In genomic region chr22:41603873-41604332, GRCh38 we compare ENCODE assay signal across 9 cellular contexts. TPM values are rescaled to one million over a fixed set of nuclear protein-coding genes. Genes with fewer than 3 reads are reported as not detected.
A peak's percentile ranks its signal among the peaks of the same experiment; 100 is the strongest.
DNase-seq lines count a peak whose midpoint lies in the region; ATAC-seq and TF ChIP-seq lines count a peak whose summit lies in the region.
"Had no signal": no experiment of that assay in that cellular context is flagged by ENCODE, and none has a peak within 500 bp of the region (broad histone marks: within the 10 kb centered on the region; RNA-seq: fewer than 3 reads in every experiment).

No MANE protein-coding gene starts in this region.

- H3K36me3 Mint-ChIP-seq in CD4-positive, CD25-positive, alpha-beta regulatory T cell, result peaks cover 33% of the 10 kb centered on the region
- H3K36me3 Mint-ChIP-seq in chondrocyte (ENCODE audit: low read depth), result peaks cover 22% of the 10 kb centered on the region

- peaks cover 0 to 2% (median 0%) of the 10 kb centered on the region in 7 donors for H3K9me3 Mint-ChIP-seq in CD4-positive, CD25-positive, alpha-beta regulatory T cell
- H3K9me3 Mint-ChIP-seq in chondrocyte (ENCODE audit: low read depth), result no peaks in the 10 kb centered on the region
- H3K9me3 Mint-ChIP-seq: nephron had no signal

- H3K27ac Mint-ChIP-seq in CD4-positive, CD25-positive, alpha-beta regulatory T cell, result peak overlapping the region in 2 of 3 donors; percentile 59 to 83
- H3K27ac Mint-ChIP-seq in chondrocyte (ENCODE audit: unreplicated experiment), result no peak overlapping the region
- H3K27ac Mint-ChIP-seq: nephron had no signal

- peaks cover 11% of the 10 kb centered on the region for H3K4me1 ChIP-seq in CD4-positive, CD25-positive, alpha-beta regulatory T cell (ENCODE audit: control insufficient read depth, insufficient read depth, low read length, poor library complexity, severe bottlenecking)

- no peak for TF ChIP-seq CTCF in chondrocyte (IDR thresholded peaks at IDR 0.05)

- ATAC-seq in CD4-positive, CD25-positive, alpha-beta regulatory T cell (ENCODE audit: low read depth in 2 of 2), result peak; percentile 83 to 85
- ATAC-seq in GM21723 (IDR thresholded peaks at IDR 0.05; ENCODE audit: unreplicated experiment), result peak; percentile 73

- no peaks in the 10 kb centered on the region for H3K9me3 ChIP-seq in CD4-positive, CD25-positive, alpha-beta regulatory T cell (ENCODE audit: control insufficient read depth in 2 of 2, low read length in 2 of 2)

- peaks cover 47% of the 10 kb centered on the region for H3K36me3 ChIP-seq in CD4-positive, CD25-positive, alpha-beta regulatory T cell (ENCODE audit: control insufficient read depth, insufficient read depth, low read length)

- H3K4me3 ChIP-seq in CD4-positive, CD25-positive, alpha-beta regulatory T cell (ENCODE audit: low read depth, low read length), result peak overlapping the region; percentile 5

- CTCF ChIA-PET in HEK293T (lab: Yijun Ruan, JAX), result no interaction called here

- H3K27me3 Mint-ChIP-seq in CD4-positive, CD25-positive, alpha-beta regulatory T cell, result no peaks in the 10 kb centered on the region
- H3K27me3 Mint-ChIP-seq in chondrocyte (ENCODE audit: low read depth), result no peaks in the 10 kb centered on the region

- no peaks in the 10 kb centered on the region for H3K27me3 ChIP-seq in CD4-positive, CD25-positive, alpha-beta regulatory T cell (ENCODE audit: control insufficient read depth, insufficient read depth, low read length)

- H3K27ac ChIP-seq in CD4-positive, CD25-positive, alpha-beta regulatory T cell (ENCODE audit: insufficient read depth, low read length, poor library complexity, severe bottlenecking), result peak overlapping the region; percentile 20

- POLR2A ChIA-PET in HEK293T (lab: Yijun Ruan, JAX), result interaction anchor here (1.1 to 4.1 kb wide), 3 partner anchors 14 to 156 kb away, joined by 3 to 19 read pairs (median 4); partner anchors contain the start of genes DESI1, PMM1 and XRCC6

- H3K4me1 Mint-ChIP-seq in CD4-positive, CD25-positive, alpha-beta regulatory T cell, result peaks cover 18 to 27% (median 24%) of the 10 kb centered on the region in 4 donors
- H3K4me1 Mint-ChIP-seq in chondrocyte (ENCODE audit: low read depth), result no peaks in the 10 kb centered on the region
- H3K4me1 Mint-ChIP-seq: nephron had no signal

- peak overlapping the region in 3 of 4 donors; percentile 46 to 66 (median 62) for H3K4me3 Mint-ChIP-seq in CD4-positive, CD25-positive, alpha-beta regulatory T cell
- no peak overlapping the region for H3K4me3 Mint-ChIP-seq in chondrocyte (ENCODE audit: unreplicated experiment)
- H3K4me3 Mint-ChIP-seq: nephron had no signal

- peak; percentile 46 to 79 (median 68) for DNase-seq in CD4-positive, CD25-positive, alpha-beta regulatory T cell
- DNase-seq in SW480 (ENCODE audit: low spot score) (peak; percentile 58), astrocyte of the hippocampus (ENCODE audit: low read depth, low spot score) (peak; percentile 28), chondrocyte (ENCODE audit: low spot score) (no peak), COLO668 (lab: John Stamatoyannopoulos, UW; ENCODE audit: unreplicated experiment) (no peak), HEK293T (ENCODE audit: extremely low spot score) (no peak), NCI-H2081 treated with DMSO at 0.1 percent for 48 hours (lab: John Stamatoyannopoulos, UW) (no peak)

TF ChIP-seq in HEK293T, 16 proteins besides CTCF, POLR2A, EP300 and RAD21:
- no peak for TF ChIP-seq L3MBTL2 (conservative IDR thresholded peaks at IDR 0.05)
- no peak for TF ChIP-seq FOXK2 (IDR thresholded peaks at IDR 0.05)
- TF ChIP-seq PKNOX1 (IDR thresholded peaks at IDR 0.05), result no peak
- TF ChIP-seq SP1 (IDR thresholded peaks at IDR 0.05), result no peak
- TF ChIP-seq TARDBP (IDR thresholded peaks at IDR 0.05), result no peak
- no peak for TF ChIP-seq BHLHE40 (IDR thresholded peaks at IDR 0.05; ENCODE audit: borderline replicate concordance)
- TF ChIP-seq FOXM1 (IDR thresholded peaks at IDR 0.05; ENCODE audit: borderline replicate concordance), result no peak
- no peak for TF ChIP-seq FOXA1 (IDR thresholded peaks at IDR 0.05)
- no peak for TF ChIP-seq CTBP1 (IDR thresholded peaks at IDR 0.05; ENCODE audit: borderline replicate concordance)

RNA-seq across cellular contexts. Expression of gene PMM1, which starts 14.3 kb away (rescaled TPM):
- total RNA-seq in CD4-positive, CD25-positive, alpha-beta regulatory T cell, result 37.4 TPM
- polyA plus RNA-seq in CD4-positive, CD25-positive, alpha-beta regulatory T cell, result 10 to 100 TPM; 41.8 to 56.0 (median 49.3) TPM
- total RNA-seq in chondrocyte, result 39.3 to 48.2 TPM (median 47.1 TPM) in 3 replicates

RNA-seq across cellular contexts. Expression of gene DESI1, which starts 16.9 kb away (rescaled TPM):
- total RNA-seq in CD4-positive, CD25-positive, alpha-beta regulatory T cell, result 30.5 TPM
- polyA plus RNA-seq in CD4-positive, CD25-positive, alpha-beta regulatory T cell, result 10 to 100 TPM in 3 of 4 donors, 1 to 10 TPM in 1; 8.6 to 22.8 (median 15.5) TPM
- 29.5 to 33.9 TPM (median 29.8 TPM) in 3 replicates for total RNA-seq in chondrocyte

RNA-seq across cellular contexts. Expression of gene XRCC6, which starts 17.2 kb away (rescaled TPM):
- total RNA-seq in CD4-positive, CD25-positive, alpha-beta regulatory T cell, result 167 TPM
- 100 to 1,000 TPM; 413 to 484 (median 460) TPM for polyA plus RNA-seq in CD4-positive, CD25-positive, alpha-beta regulatory T cell
- total RNA-seq in chondrocyte, result 156 to 210 TPM (median 161 TPM) in 3 replicates

RNA-seq across cellular contexts. Expression of gene CSDC2, which starts 43.1 kb away (rescaled TPM):
- total RNA-seq in CD4-positive, CD25-positive, alpha-beta regulatory T cell, result not detected
- not detected for polyA plus RNA-seq in CD4-positive, CD25-positive, alpha-beta regulatory T cell
- 12.7 to 21.7 TPM (median 20.9 TPM) in 3 replicates for total RNA-seq in chondrocyte

RNA-seq across cellular contexts. Expression of gene POLR3H, which starts 59.6 kb away (rescaled TPM):
- total RNA-seq in CD4-positive, CD25-positive, alpha-beta regulatory T cell, result 15.2 TPM
- polyA plus RNA-seq in CD4-positive, CD25-positive, alpha-beta regulatory T cell, result 10 to 100 TPM; 12.1 to 21.3 (median 16.9) TPM
- total RNA-seq in chondrocyte, result 39.6 to 57.3 TPM (median 41.5 TPM) in 3 replicates

Comparison
In these comparisons a context has a peak if more than half of its experiments do, and no peak if none do; other contexts are left out.
1. DNase-seq: peak in CD4-positive, CD25-positive, alpha-beta regulatory T cell (3 of 3), SW480 (single experiment) and astrocyte of the hippocampus (single experiment); none in chondrocyte (single experiment), COLO668 (single experiment), HEK293T (single experiment) and NCI-H2081 treated with DMSO at 0.1 percent for 48 hours (single experiment).